Comparison of ENCODE assay signal across 24 cellular contexts in the genomic region with DNA sequence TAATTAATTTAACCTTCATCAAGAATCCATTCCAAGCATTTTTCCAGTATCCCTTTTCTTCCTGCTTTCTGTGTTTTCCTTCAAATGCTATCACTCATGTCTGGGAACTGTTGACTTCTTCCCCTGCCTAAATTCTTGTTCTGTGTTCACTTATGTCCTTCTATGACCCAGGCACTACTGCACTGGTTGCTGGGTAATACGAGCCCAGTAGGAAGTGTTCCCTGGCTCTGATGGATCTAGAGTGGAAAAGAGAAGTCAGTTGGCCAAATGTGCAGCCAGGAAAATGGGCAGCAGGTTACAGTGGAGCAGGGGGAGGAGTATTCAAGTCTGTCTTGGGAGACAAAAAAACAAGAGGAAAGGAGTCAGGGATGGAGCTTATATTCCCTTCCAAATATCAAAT. TPM values are rescaled to one million over a fixed set of nuclear protein-coding genes. Genes with fewer than 3 reads are reported as not detected.
"Had no signal": no experiment of that assay in that cellular context is flagged by ENCODE, and none has a peak within 500 bp of the region (broad histone marks: within the 10 kb centered on the region; RNA-seq: fewer than 3 reads in every experiment).

No MANE protein-coding gene starts in this region.

- ATAC-seq: stimulated activated effector memory CD8-positive, alpha-beta T cell treated with anti-CD3 and anti-CD28 coated beads, Interleukin-12 subunit alpha, Interleukin-12 subunit beta, amount 100 ng/mL, for 72 hours; stimulated activated memory B cell treated with anti-CD40 and anti-IgM and Interleukin-4, amounts not matched to agents 10 μg/mL and 1 μg/mL and 100 μg/mL, for 72 hours; stimulated activated naive B cell treated with anti-CD40 and anti-IgM and Interleukin-4, amounts not matched to agents 10 μg/mL and 1 μg/mL and 100 μg/mL, for 72 hours; stimulated activated naive CD8-positive, alpha-beta T cell treated with anti-CD3 and anti-CD28 coated beads, Interleukin-15, amount 100 ng/mL, for 72 hours; stimulated activated naive CD8-positive, alpha-beta T cell treated with anti-CD3 and anti-CD28 coated beads, Interleukin-15, Interleukin-2, amounts not matched to agents 100 U/mL and 50 U/mL, for 24 hours; upper lobe of right lung had no signal

- DNase-seq: stimulated activated CD4-positive, alpha-beta T cell treated with anti-CD3 and anti-CD28 coated beads, Interleukin-2, amount 100 ng/mL, for 48 hours; stimulated activated CD4-positive, alpha-beta T cell treated with anti-CD3 and anti-CD28 coated beads, Interleukin-4, amount 100 ng/mL, for 1 hour; stimulated activated CD4-positive, alpha-beta T cell treated with anti-CD3 and anti-CD28 coated beads, Interleukin-4, amount 100 ng/mL, for 24 hours; stimulated activated CD4-positive, alpha-beta T cell treated with anti-CD3 and anti-CD28 coated beads, Interleukin-4, amount 100 ng/mL, for 4 hours; stimulated activated CD8-positive, alpha-beta memory T cell treated with anti-CD3 and anti-CD28 coated beads, Interleukin-4, amount 100 ng/mL, for 48 hours; stimulated activated naive B cell treated with anti-CD40 and anti-IgM and Interleukin-4, amounts not matched to agents 10 μg/mL and 1 μg/mL and 100 μg/mL, for 72 hours; stimulated activated naive CD4-positive, alpha-beta T cell; stimulated activated naive CD4-positive, alpha-beta T cell treated with Interleukin-2 at 50 U/mL for 16 hours; stimulated activated naive CD8-positive, alpha-beta T cell treated with anti-CD3 and anti-CD28 coated beads, Interleukin-15, amount 100 ng/mL, for 72 hours; stimulated activated naive CD8-positive, alpha-beta T cell treated with anti-CD3 and anti-CD28 coated beads, Interleukin-15, Interleukin-2, amounts not matched to agents 100 U/mL and 50 U/mL, for 24 hours; stomach; substantia nigra; testis; thyroid gland; tibial artery; transverse colon; trophoblast cell; upper lobe of left lung; upper lobe of right lung; uterus had no signal

RNA-seq across cellular contexts. Expression of a gene that starts 7.1 kb away (rescaled TPM):
- total RNA-seq: subcutaneous adipose tissue, tibial nerve had no signal
